Comparison of ENCODE assay signal across 1 cellular context in genomic region chr2:86087936-86088850, GRCh38.
TF ChIP-seq lines count a peak whose summit lies in the region.

No MANE protein-coding gene starts in this region.

TF ChIP-seq in K562, 482 proteins besides CTCF, POLR2A, EP300 and RAD21:
- TF ChIP-seq ZNF449 (CRISPR knock-in tag; IDR thresholded peaks at IDR 0.05) (no peak), HDAC2 (IDR thresholded peaks at IDR 0.05) (no peak), CEBPG (CRISPR knock-in tag; IDR thresholded peaks at IDR 0.05) (no peak), CEBPG (tag; conservative IDR thresholded peaks at IDR 0.05 in 1 of 2, IDR thresholded peaks at IDR 0.05 in 1 of 2) (no peak), MXI1 (IDR thresholded peaks at IDR 0.05; ENCODE audit: low read depth, low read length) (no peak), ZNF146 (CRISPR knock-in tag; IDR thresholded peaks at IDR 0.05; ENCODE audit: unreplicated experiment) (no peak), NUFIP1 (IDR thresholded peaks at IDR 0.05; ENCODE audit: partially characterized antibody) (no peak), DPF2 (IDR thresholded peaks at IDR 0.05) (no peak), TGIF2 (CRISPR knock-in tag; IDR thresholded peaks at IDR 0.05) (no peak), HDAC1 (IDR thresholded peaks at IDR 0.05) (no peak), CBFA2T3 (IDR thresholded peaks at IDR 0.05) (no peak), MEF2D (tag; conservative IDR thresholded peaks at IDR 0.05; ENCODE audit: low read depth) (no peak), MEF2A (IDR thresholded peaks at IDR 0.05; ENCODE audit: control insufficient read depth, low read depth, low read length) (no peak), KAT2B (IDR thresholded peaks at IDR 0.05; ENCODE audit: low read depth, low read length) (no peak), ZNF583 (CRISPR knock-in tag; IDR thresholded peaks at IDR 0.05) (no peak), ZNF124 (CRISPR knock-in tag; IDR thresholded peaks at IDR 0.05) (no peak), CEBPB (tag; IDR thresholded peaks at IDR 0.05) (no peak)
- TF ChIP-seq, protein P1, sequence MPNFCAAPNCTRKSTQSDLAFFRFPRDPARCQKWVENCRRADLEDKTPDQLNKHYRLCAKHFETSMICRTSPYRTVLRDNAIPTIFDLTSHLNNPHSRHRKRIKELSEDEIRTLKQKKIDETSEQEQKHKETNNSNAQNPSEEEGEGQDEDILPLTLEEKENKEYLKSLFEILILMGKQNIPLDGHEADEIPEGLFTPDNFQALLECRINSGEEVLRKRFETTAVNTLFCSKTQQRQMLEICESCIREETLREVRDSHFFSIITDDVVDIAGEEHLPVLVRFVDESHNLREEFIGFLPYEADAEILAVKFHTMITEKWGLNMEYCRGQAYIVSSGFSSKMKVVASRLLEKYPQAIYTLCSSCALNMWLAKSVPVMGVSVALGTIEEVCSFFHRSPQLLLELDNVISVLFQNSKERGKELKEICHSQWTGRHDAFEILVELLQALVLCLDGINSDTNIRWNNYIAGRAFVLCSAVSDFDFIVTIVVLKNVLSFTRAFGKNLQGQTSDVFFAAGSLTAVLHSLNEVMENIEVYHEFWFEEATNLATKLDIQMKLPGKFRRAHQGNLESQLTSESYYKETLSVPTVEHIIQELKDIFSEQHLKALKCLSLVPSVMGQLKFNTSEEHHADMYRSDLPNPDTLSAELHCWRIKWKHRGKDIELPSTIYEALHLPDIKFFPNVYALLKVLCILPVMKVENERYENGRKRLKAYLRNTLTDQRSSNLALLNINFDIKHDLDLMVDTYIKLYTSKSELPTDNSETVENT (CRISPR knock-in tag; IDR thresholded peaks at IDR 0.05) = no peak
